In the genomic region with DNA sequence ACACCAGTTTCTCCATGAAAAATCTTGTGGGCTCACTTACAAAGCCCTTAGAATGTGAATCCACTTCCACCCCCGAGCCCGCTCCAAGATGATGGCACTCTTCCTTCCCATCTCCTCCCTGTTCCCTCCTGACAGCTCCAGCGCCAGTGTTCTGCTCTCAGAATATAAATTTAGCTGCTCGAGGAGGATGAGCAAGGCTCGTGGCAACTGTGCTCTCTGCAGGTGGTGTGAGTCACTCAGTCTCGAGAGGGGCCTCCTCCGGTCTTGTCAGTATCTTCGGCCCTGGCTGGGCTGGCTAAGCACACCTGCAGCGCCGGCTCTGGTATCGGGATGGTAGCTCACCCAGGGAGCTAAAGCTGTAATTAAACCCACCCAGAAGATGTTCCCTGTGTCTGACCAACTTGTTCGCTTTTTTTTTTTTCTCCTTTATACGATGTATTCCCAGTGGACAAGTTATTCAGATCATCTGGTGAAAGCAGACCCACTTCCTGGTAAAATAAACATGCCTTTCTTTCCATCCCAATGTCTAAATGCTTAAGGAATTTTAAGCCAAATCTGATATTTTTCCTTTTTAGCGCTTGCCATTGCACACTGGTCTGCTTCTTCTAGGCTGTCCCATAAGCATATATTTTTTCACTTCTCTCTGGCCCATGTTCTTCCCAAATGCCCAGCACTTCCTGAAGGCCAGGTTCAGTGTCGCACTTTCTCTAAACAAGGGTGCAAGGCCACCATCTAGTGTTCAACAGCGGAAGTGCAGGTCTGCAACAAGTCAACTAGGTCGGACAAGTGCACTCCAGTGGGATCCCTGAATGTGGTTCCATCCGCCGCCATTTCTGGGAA, we compare ENCODE assay signal across 9 cellular contexts. TPM values are rescaled to one million over a fixed set of nuclear protein-coding genes. Genes with fewer than 3 reads are reported as not detected.
DNase-seq lines count a peak whose midpoint lies in the region; ATAC-seq and TF ChIP-seq lines count a peak whose summit lies in the region.
"Had no signal": no experiment of that assay in that cellular context is flagged by ENCODE, and none has a peak within 500 bp of the region (broad histone marks: within the 10 kb centered on the region; RNA-seq: fewer than 3 reads in every experiment).

No MANE protein-coding gene starts in this region.

- peak; percentile 66 for DNase-seq in DMS153 treated with DMSO at 0.1 percent for 48 hours (lab: John Stamatoyannopoulos, UW; ENCODE audit: unreplicated experiment)
- DNase-seq in HT-29 (ENCODE audit: low spot score), result peak; percentile 82
- DNase-seq in NOMO-1 treated with DMSO at 0.1 percent for 48 hours (lab: John Stamatoyannopoulos, UW; ENCODE audit: unreplicated experiment), result peak; percentile 44
- peak; percentile 52 for DNase-seq in activated T-cell treated with anti-CD3 and anti-CD28 coated beads for 48 hours (ENCODE audit: low read depth)
- DNase-seq in esophagus squamous epithelium (lab: John Stamatoyannopoulos, UW), result no peak
- peak in 9 of 10 donors; percentile 14 to 68 (median 39) for DNase-seq in naive thymus-derived CD8-positive, alpha-beta T cell
- DNase-seq in stimulated activated naive CD4-positive, alpha-beta T cell treated with Interleukin-2 at 50 U/mL for 16 hours (lab: John Stamatoyannopoulos, UW), result peak; percentile 20

- peaks cover 0 to 5% (median 0%) of the 10 kb centered on the region in 5 donors for H3K27me3 Mint-ChIP-seq in naive thymus-derived CD8-positive, alpha-beta T cell
- H3K27me3 Mint-ChIP-seq: activated naive CD4-positive, alpha-beta T cell treated with anti-CD3 and anti-CD28 coated beads, Interleukin-2, amount 50 U/mL, for 24 hours had no signal

- no peak overlapping the region for H3K4me3 ChIP-seq in esophagus squamous epithelium

- H3K4me1 Mint-ChIP-seq in naive thymus-derived CD8-positive, alpha-beta T cell, result peaks cover 9 to 21% (median 10%) of the 10 kb centered on the region in 4 donors

- no peak for ATAC-seq in naive thymus-derived CD8-positive, alpha-beta T cell
- ATAC-seq in GM18873 (IDR thresholded peaks at IDR 0.05; ENCODE audit: low FRiP score, unreplicated experiment), result no peak

- H3K9me3 Mint-ChIP-seq in naive thymus-derived CD8-positive, alpha-beta T cell, result no peaks in the 10 kb centered on the region
- H3K9me3 Mint-ChIP-seq: activated naive CD4-positive, alpha-beta T cell treated with anti-CD3 and anti-CD28 coated beads, Interleukin-2, amount 50 U/mL, for 24 hours had no signal

- no peaks in the 10 kb centered on the region for H3K36me3 Mint-ChIP-seq in naive thymus-derived CD8-positive, alpha-beta T cell
- H3K36me3 Mint-ChIP-seq: activated naive CD4-positive, alpha-beta T cell treated with anti-CD3 and anti-CD28 coated beads, Interleukin-2, amount 50 U/mL, for 24 hours had no signal

- no peaks in the 10 kb centered on the region for H3K4me1 ChIP-seq in esophagus squamous epithelium

- no peaks in the 10 kb centered on the region for H3K36me3 ChIP-seq in esophagus squamous epithelium

- peak overlapping the region in 1 of 10 donors; percentile 4 for H3K4me3 Mint-ChIP-seq in naive thymus-derived CD8-positive, alpha-beta T cell
- H3K4me3 Mint-ChIP-seq: activated naive CD4-positive, alpha-beta T cell treated with anti-CD3 and anti-CD28 coated beads, Interleukin-2, amount 50 U/mL, for 24 hours had no signal

- H3K27me3 ChIP-seq in esophagus squamous epithelium, result peaks cover 0 to 15% (median 0%) of the 10 kb centered on the region in 4 donors

- peak overlapping the region in 5 of 10 donors; percentile 11 to 92 (median 23) for H3K27ac Mint-ChIP-seq in naive thymus-derived CD8-positive, alpha-beta T cell
- H3K27ac Mint-ChIP-seq: activated naive CD4-positive, alpha-beta T cell treated with anti-CD3 and anti-CD28 coated beads, Interleukin-2, amount 50 U/mL, for 24 hours had no signal

- intact Hi-C loops in esophagus squamous epithelium (cut with DNase I), result no loop called here

- POLR2A ChIA-PET in naive thymus-derived CD8-positive, alpha-beta T cell (lab: Charles Lee), result interaction anchor here (1.3 kb wide), 1 partner anchor 31 kb away, joined by 3 read pairs; a partner anchor contains a TSS

- WGBS in esophagus squamous epithelium, 2 donors, result 47 to 53% methylated on average over 17 to 19 of the region's 19 CpGs

- TF ChIP-seq CTCF in esophagus squamous epithelium (IDR thresholded peaks at IDR 0.05), result peak; percentile 47 to 93 (median 90)

- TF ChIP-seq POLR2A in esophagus squamous epithelium (IDR thresholded peaks at IDR 0.05), result no peak

- no peak overlapping the region for H3K27ac ChIP-seq in esophagus squamous epithelium

- no peaks in the 10 kb centered on the region for H3K9me3 ChIP-seq in esophagus squamous epithelium

RNA-seq across cellular contexts. Expression of a gene that starts 31.4 kb away (rescaled TPM):
- 13.7 and 14.8 TPM in 2 replicates for total RNA-seq in HT-29 (2014; rRNA removed; shearing (Covaris generic))
- 10 to 100 TPM; 34.1 to 65.0 (median 40.7) TPM for total RNA-seq in esophagus squamous epithelium
- 100 to 1,000 TPM in 1 of 2 experiments, 10 to 100 TPM in 1; 99.8 to 106 TPM for total RNA-seq in naive thymus-derived CD8-positive, alpha-beta T cell
- 100 to 1,000 TPM in 2 of 3 donors, 10 to 100 TPM in 1; 88.3 to 155 (median 103) TPM for polyA plus RNA-seq in naive thymus-derived CD8-positive, alpha-beta T cell
